ENCODE assay signal across 9 cellular contexts in genomic region chr6:19839788-19840187, GRCh38. TPM values are rescaled to one million over a fixed set of nuclear protein-coding genes. Genes with fewer than 3 reads are reported as not detected.
DNase-seq lines count a peak whose midpoint lies in the region; ATAC-seq, FAIRE-seq and TF ChIP-seq lines count a peak whose summit lies in the region.
"Had no signal": no experiment of that assay in that cellular context is flagged by ENCODE, and none has a peak within 500 bp of the region (broad histone marks: within the 10 kb centered on the region; RNA-seq: fewer than 3 reads in every experiment).

No MANE protein-coding gene starts in this region.

- intact Hi-C loops in kidney (cut with DNase I), result no loop called here
- intact Hi-C loops in stomach (cut with DNase I; ENCODE audit: low total_unique reads), result no loop called here

- no peak for TF ChIP-seq CTCF in WTC11 (IDR thresholded peaks at IDR 0.05)
- TF ChIP-seq CTCF in kidney (IDR thresholded peaks at IDR 0.05; ENCODE audit: borderline replicate concordance, extremely low read depth, insufficient read depth), result no peak
- no peak for TF ChIP-seq CTCF in stomach (IDR thresholded peaks at IDR 0.05)

- no peaks in the 10 kb centered on the region for H3K9me3 Mint-ChIP-seq in WTC11
- H3K9me3 Mint-ChIP-seq: activated T-cell treated with anti-CD3 and anti-CD28 coated beads, Interleukin-2, amount 50 U/mL, for 4 hours had no signal

- no peaks in the 10 kb centered on the region for H3K36me3 Mint-ChIP-seq in WTC11
- H3K36me3 Mint-ChIP-seq: naive B cell had no signal

- no peak for TF ChIP-seq EP300 in stomach (IDR thresholded peaks at IDR 0.05)

- no peak for ATAC-seq in WTC11
- ATAC-seq in HG02571 (IDR thresholded peaks at IDR 0.05; ENCODE audit: unreplicated experiment), result no peak
- ATAC-seq: activated T-cell treated with anti-CD3 and anti-CD28 coated beads, Interleukin-2, amount 50 U/mL, for 4 hours had no signal

- peaks cover 27% of the 10 kb centered on the region for H3K27me3 ChIP-seq in HUES48 (ENCODE audit: control insufficient read depth, insufficient read depth, low read length)
- peaks cover 0 to 73% (median 15%) of the 10 kb centered on the region in 3 donors for H3K27me3 ChIP-seq in stomach

- H3K9ac ChIP-seq in HUES48 (ENCODE audit: low read depth, low read length), result no peak overlapping the region
- H3K9ac ChIP-seq in kidney (ENCODE audit: low read length in 2 of 2), result peak overlapping the region in 1 of 2 donors; percentile 75

- WGBS in stomach, 5 donors, result 17 to 52% (median 24%) methylated on average over 1 of the region's 1 CpG

- H3K4me3 ChIP-seq in HUES48 (ENCODE audit: low read depth, low read length) (peak overlapping the region; percentile 75), kidney (ENCODE audit: low read length in 2 of 2) (peak overlapping the region; percentile 86 to 91), stomach (peak overlapping the region; percentile 60 to 80 (median 71))

- peak; percentile 25 for FAIRE-seq in kidney (lab: Jason Lieb, UNC)

- H3K36me3 ChIP-seq in HUES48 (ENCODE audit: control insufficient read depth, insufficient read depth, low read length) (peaks cover 13% of the 10 kb centered on the region; the same call in 1 of the 2 replicates), kidney (ENCODE audit: control insufficient read depth in 1 of 2, insufficient read depth in 2 of 2, low read length in 2 of 2) (no peaks in the 10 kb centered on the region), stomach (no peaks in the 10 kb centered on the region)

- H3K4me1 ChIP-seq in HUES48 (ENCODE audit: control insufficient read depth, insufficient read depth, low read length) (peaks cover 49% of the 10 kb centered on the region), kidney (ENCODE audit: control insufficient read depth in 1 of 2, insufficient read depth in 1 of 2, low read depth in 1 of 2, low read length in 2 of 2) (peaks cover 0 to 5% of the 10 kb centered on the region in 2 donors), stomach (peaks cover 0 to 38% (median 18%) of the 10 kb centered on the region in 4 donors)

- H3K27me3 Mint-ChIP-seq in WTC11 (ENCODE audit: low read depth), result peaks cover 40% of the 10 kb centered on the region

- no peak overlapping the region for H3K27ac Mint-ChIP-seq in WTC11
- H3K27ac Mint-ChIP-seq: naive B cell had no signal

- H3K9me3 ChIP-seq in HUES48 (ENCODE audit: control insufficient read depth, insufficient read depth, low read length) (no peaks in the 10 kb centered on the region), kidney (ENCODE audit: control insufficient read depth in 1 of 2, low read length in 2 of 2) (no peaks in the 10 kb centered on the region), stomach (no peaks in the 10 kb centered on the region)

- CTCF ChIA-PET in WTC11 (lab: Charles Lee), result interaction anchor here (1.1 kb wide), 1 partner anchor 12 kb away, joined by 4 read pairs; no protein-coding TSS in a partner anchor

- DNase-seq in WTC11 (ENCODE audit: low spot score) (no peak), kidney (no peak), stomach (no peak), amniotic stem cell (lab: John Stamatoyannopoulos, UW) (no peak), islet precursor cell (no peak)
- DNase-seq: activated T-cell treated with anti-CD3 and anti-CD28 coated beads, Interleukin-2, amount 50 U/mL, for 4 hours; naive B cell had no signal

- no peak for TF ChIP-seq POLR2A in stomach (IDR thresholded peaks at IDR 0.05)

- peak overlapping the region; percentile 57 for H3K4me3 Mint-ChIP-seq in WTC11
- H3K4me3 Mint-ChIP-seq: activated T-cell treated with anti-CD3 and anti-CD28 coated beads, Interleukin-2, amount 50 U/mL, for 4 hours had no signal

- no peak overlapping the region for H3K27ac ChIP-seq in HUES48 (ENCODE audit: low read depth, low read length)
- H3K27ac ChIP-seq in kidney (ENCODE audit: low read depth in 2 of 2, low read length in 2 of 2), result no peak overlapping the region
- peak overlapping the region in 3 of 5 donors; percentile 10 to 84 (median 16) for H3K27ac ChIP-seq in stomach

- POLR2A ChIA-PET in WTC11 (lab: Charles Lee), result interaction anchor here (1.0 kb wide), 1 partner anchor 11 kb away, joined by 3 read pairs; no protein-coding TSS in a partner anchor

- H3K4me1 Mint-ChIP-seq in WTC11, result peaks cover 55% of the 10 kb centered on the region

TF ChIP-seq in WTC11, 78 proteins besides CTCF, POLR2A, EP300 and RAD21 (continues in another document):
- TF ChIP-seq TCF7 (CRISPR knock-in tag; IDR thresholded peaks at IDR 0.05; ENCODE audit: low read depth) (no peak), SMAD4 (CRISPR knock-in tag; IDR thresholded peaks at IDR 0.05) (no peak), NR2C2 (CRISPR knock-in tag; IDR thresholded peaks at IDR 0.05) (no peak), TEAD1 (CRISPR knock-in tag; IDR thresholded peaks at IDR 0.05) (no peak), ZNF138 (CRISPR knock-in tag; conservative IDR thresholded peaks at IDR 0.05) (no peak)
- TF ChIP-seq, protein P1, sequence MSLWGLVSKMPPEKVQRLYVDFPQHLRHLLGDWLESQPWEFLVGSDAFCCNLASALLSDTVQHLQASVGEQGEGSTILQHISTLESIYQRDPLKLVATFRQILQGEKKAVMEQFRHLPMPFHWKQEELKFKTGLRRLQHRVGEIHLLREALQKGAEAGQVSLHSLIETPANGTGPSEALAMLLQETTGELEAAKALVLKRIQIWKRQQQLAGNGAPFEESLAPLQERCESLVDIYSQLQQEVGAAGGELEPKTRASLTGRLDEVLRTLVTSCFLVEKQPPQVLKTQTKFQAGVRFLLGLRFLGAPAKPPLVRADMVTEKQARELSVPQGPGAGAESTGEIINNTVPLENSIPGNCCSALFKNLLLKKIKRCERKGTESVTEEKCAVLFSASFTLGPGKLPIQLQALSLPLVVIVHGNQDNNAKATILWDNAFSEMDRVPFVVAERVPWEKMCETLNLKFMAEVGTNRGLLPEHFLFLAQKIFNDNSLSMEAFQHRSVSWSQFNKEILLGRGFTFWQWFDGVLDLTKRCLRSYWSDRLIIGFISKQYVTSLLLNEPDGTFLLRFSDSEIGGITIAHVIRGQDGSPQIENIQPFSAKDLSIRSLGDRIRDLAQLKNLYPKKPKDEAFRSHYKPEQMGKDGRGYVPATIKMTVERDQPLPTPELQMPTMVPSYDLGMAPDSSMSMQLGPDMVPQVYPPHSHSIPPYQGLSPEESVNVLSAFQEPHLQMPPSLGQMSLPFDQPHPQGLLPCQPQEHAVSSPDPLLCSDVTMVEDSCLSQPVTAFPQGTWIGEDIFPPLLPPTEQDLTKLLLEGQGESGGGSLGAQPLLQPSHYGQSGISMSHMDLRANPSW (CRISPR knock-in tag; conservative IDR thresholded peaks at IDR 0.05; ENCODE audit: low read depth), result no peak
- TF ChIP-seq, protein P2, sequence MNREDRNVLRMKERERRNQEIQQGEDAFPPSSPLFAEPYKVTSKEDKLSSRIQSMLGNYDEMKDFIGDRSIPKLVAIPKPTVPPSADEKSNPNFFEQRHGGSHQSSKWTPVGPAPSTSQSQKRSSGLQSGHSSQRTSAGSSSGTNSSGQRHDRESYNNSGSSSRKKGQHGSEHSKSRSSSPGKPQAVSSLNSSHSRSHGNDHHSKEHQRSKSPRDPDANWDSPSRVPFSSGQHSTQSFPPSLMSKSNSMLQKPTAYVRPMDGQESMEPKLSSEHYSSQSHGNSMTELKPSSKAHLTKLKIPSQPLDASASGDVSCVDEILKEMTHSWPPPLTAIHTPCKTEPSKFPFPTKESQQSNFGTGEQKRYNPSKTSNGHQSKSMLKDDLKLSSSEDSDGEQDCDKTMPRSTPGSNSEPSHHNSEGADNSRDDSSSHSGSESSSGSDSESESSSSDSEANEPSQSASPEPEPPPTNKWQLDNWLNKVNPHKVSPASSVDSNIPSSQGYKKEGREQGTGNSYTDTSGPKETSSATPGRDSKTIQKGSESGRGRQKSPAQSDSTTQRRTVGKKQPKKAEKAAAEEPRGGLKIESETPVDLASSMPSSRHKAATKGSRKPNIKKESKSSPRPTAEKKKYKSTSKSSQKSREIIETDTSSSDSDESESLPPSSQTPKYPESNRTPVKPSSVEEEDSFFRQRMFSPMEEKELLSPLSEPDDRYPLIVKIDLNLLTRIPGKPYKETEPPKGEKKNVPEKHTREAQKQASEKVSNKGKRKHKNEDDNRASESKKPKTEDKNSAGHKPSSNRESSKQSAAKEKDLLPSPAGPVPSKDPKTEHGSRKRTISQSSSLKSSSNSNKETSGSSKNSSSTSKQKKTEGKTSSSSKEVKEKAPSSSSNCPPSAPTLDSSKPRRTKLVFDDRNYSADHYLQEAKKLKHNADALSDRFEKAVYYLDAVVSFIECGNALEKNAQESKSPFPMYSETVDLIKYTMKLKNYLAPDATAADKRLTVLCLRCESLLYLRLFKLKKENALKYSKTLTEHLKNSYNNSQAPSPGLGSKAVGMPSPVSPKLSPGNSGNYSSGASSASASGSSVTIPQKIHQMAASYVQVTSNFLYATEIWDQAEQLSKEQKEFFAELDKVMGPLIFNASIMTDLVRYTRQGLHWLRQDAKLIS (CRISPR knock-in tag; IDR thresholded peaks at IDR 0.05; ENCODE audit: borderline replicate concordance), result no peak

RNA-seq across cellular contexts. Expression of gene ID4, which starts 2.6 kb away (rescaled TPM):
- 4.5 to 9.3 TPM (median 8.8 TPM) in 3 replicates for total RNA-seq in WTC11 (2021)
- 60.4 TPM for total RNA-seq in kidney
- 17.9 TPM for polyA plus RNA-seq in kidney (ENCODE audit: insufficient read depth, low read depth, low replicate concordance)
- total RNA-seq in stomach, result 10 to 100 TPM in 3 of 5 donors, 1 to 10 TPM in 1, not detected in 1; 5.3 to 86.5 (median 22.8) TPM
- polyA plus RNA-seq in stomach, result 10 to 100 TPM in 2 of 3 donors, 1 to 10 TPM in 1; 7.4 to 18.8 (median 18.2) TPM

Comparison
In these comparisons a context has a peak if more than half of its experiments do, and no peak if none do; other contexts are left out.
1. H3K27ac ChIP-seq: peak in stomach (3 of 5); none in HUES48 (single experiment) and kidney (0 of 2).
2. Peak in every context shown above with its lines, with median percentiles within 50 percentile points of each other: H3K4me3 ChIP-seq.